ENCODE assay signal across 8 cellular contexts in genomic region chr2:120539937-120540718, GRCh38.
DNase-seq lines count a peak whose midpoint lies in the region; ATAC-seq and TF ChIP-seq lines count a peak whose summit lies in the region.

No MANE protein-coding gene starts in this region.

- peak overlapping the region; percentile 58 for H3K4me3 Mint-ChIP-seq in MCF 10A (ENCODE audit: unreplicated experiment)

- H3K27ac Mint-ChIP-seq in MCF 10A (ENCODE audit: low read depth, unreplicated experiment) = peak overlapping the region; percentile 93

- no peaks in the 10 kb centered on the region for H3K27me3 Mint-ChIP-seq in MCF 10A (ENCODE audit: insufficient read depth, unreplicated experiment)

- POLR2A ChIA-PET in A673 (lab: Charles Lee; ENCODE audit: low non-redundant PET) = no interaction called here
- POLR2A ChIA-PET in MCF 10A (lab: Yijun Ruan, JAX) = interaction anchor here (0.7 to 1.2 kb wide), 5 partner anchors 10 to 527 kb away, joined by 3 to 6 read pairs (median 3); partner anchors contain the start of gene EPB41L5

- no peak for TF ChIP-seq CTCF in A673 (conservative IDR thresholded peaks at IDR 0.05; ENCODE audit: low read depth, low read length)
- no peak for TF ChIP-seq CTCF in MCF 10A (IDR thresholded peaks at IDR 0.05; ENCODE audit: unreplicated experiment)
- no peak for TF ChIP-seq CTCF in liver (IDR thresholded peaks at IDR 0.05; ENCODE audit: low read depth, low read length, missing input control)

- H3K9me3 Mint-ChIP-seq in MCF 10A (ENCODE audit: unreplicated experiment) = no peaks in the 10 kb centered on the region

- no peak overlapping the region for H3K4me3 ChIP-seq in A673 (ENCODE audit: low read depth, low read length, poor library complexity, severe bottlenecking)
- H3K4me3 ChIP-seq in liver (ENCODE audit: low read depth in 1 of 3, low read length in 3 of 3) = no peak overlapping the region

- no peak overlapping the region for H3K9ac ChIP-seq in liver (ENCODE audit: low read depth in 1 of 2, low read length in 2 of 2)

- CTCF ChIA-PET in A673 (lab: Charles Lee) (no interaction called here), MCF 10A (lab: Yijun Ruan, JAX) (interaction anchor here (0.6 to 2.0 kb wide), 5 partner anchors 12 to 226 kb away, joined by 3 to 7 read pairs (median 6); no protein-coding TSS in a partner anchor)

- H3K27me3 ChIP-seq in A673 (replicated peaks; ENCODE audit: insufficient read depth, low read depth, low read length, poor library complexity) (no peaks in the 10 kb centered on the region), liver (ENCODE audit: control insufficient read depth in 4 of 4, insufficient read depth in 4 of 4, low read length in 3 of 4) (no peaks in the 10 kb centered on the region)

- peak; percentile 89 for DNase-seq in A673 (ENCODE audit: low spot score)
- DNase-seq in HuH-7 (ENCODE audit: low spot score) = peak; percentile 81
- DNase-seq in MCF 10A (ENCODE audit: unreplicated experiment) = peak; percentile 93
- DNase-seq in NCI-H146 treated with DMSO at 0.1 percent for 48 hours (lab: John Stamatoyannopoulos, UW; ENCODE audit: unreplicated experiment) = no peak
- DNase-seq in SKM-1 treated with dmso at 0.1 percent for 144 hours (lab: John Stamatoyannopoulos, UW; ENCODE audit: unreplicated experiment) = no peak
- no peak for DNase-seq in NK-92 treated with Interleukin-12 subunit alpha and Interleukin-12 subunit beta, amount 100 ng/mL, for 24 hours (lab: John Stamatoyannopoulos, UW)

- no peak overlapping the region for H3K27ac ChIP-seq in A673 (ENCODE audit: low read depth, low read length, poor library complexity, severe bottlenecking)
- H3K27ac ChIP-seq in liver (ENCODE audit: low read depth in 1 of 2, low read length in 2 of 2) = peak overlapping the region; percentile 0 to 75

- peaks cover 10% of the 10 kb centered on the region for H3K4me1 ChIP-seq in A673 (ENCODE audit: insufficient read depth, low read length, poor library complexity, severe bottlenecking)
- H3K4me1 ChIP-seq in liver (ENCODE audit: control insufficient read depth in 4 of 4, insufficient read depth in 4 of 4, low read length in 3 of 4) = peaks cover 18 to 42% (median 29%) of the 10 kb centered on the region in 4 donors

- peaks cover 4% of the 10 kb centered on the region for H3K36me3 Mint-ChIP-seq in MCF 10A (ENCODE audit: insufficient read depth, unreplicated experiment)

- peak in 1 of 2 donors; percentile 29 for TF ChIP-seq RAD21 in liver (IDR thresholded peaks at IDR 0.05)

- intact Hi-C loops in A673 (cut with micrococcal nuclease; ENCODE audit: unreplicated experiment) (no loop called here), MCF 10A (cut with micrococcal nuclease) (no loop called here)

- ATAC-seq in GM18498 (IDR thresholded peaks at IDR 0.05; ENCODE audit: unreplicated experiment) = no peak

- H3K36me3 ChIP-seq in A673 (ENCODE audit: insufficient read depth, low read length, poor library complexity, severe bottlenecking) (no peaks in the 10 kb centered on the region), liver (ENCODE audit: control insufficient read depth in 4 of 4, insufficient read depth in 3 of 4, low read depth in 1 of 4, low read length in 3 of 4) (no peaks in the 10 kb centered on the region)

- BruUV-seq in A673 (replicated peaks; lab: Mats Ljungman, UMichigan) = no TSS peak
- no TSS peak for BruUV-seq in MCF 10A (replicated peaks; lab: Mats Ljungman, UMichigan)

- H3K4me1 Mint-ChIP-seq in MCF 10A (ENCODE audit: insufficient read depth, unreplicated experiment) = peaks cover 35% of the 10 kb centered on the region

- H3K9me3 ChIP-seq in A673 (ENCODE audit: low read depth, low read length, poor library complexity, severe bottlenecking) (no peaks in the 10 kb centered on the region), liver (ENCODE audit: control insufficient read depth in 4 of 4, low read length in 3 of 4) (no peaks in the 10 kb centered on the region)

- 52% methylated on average over 17 of the region's 17 CpGs for WGBS in liver

TF ChIP-seq in liver, 16 proteins besides CTCF, POLR2A, EP300 and RAD21:
- TF ChIP-seq, protein P1, sequence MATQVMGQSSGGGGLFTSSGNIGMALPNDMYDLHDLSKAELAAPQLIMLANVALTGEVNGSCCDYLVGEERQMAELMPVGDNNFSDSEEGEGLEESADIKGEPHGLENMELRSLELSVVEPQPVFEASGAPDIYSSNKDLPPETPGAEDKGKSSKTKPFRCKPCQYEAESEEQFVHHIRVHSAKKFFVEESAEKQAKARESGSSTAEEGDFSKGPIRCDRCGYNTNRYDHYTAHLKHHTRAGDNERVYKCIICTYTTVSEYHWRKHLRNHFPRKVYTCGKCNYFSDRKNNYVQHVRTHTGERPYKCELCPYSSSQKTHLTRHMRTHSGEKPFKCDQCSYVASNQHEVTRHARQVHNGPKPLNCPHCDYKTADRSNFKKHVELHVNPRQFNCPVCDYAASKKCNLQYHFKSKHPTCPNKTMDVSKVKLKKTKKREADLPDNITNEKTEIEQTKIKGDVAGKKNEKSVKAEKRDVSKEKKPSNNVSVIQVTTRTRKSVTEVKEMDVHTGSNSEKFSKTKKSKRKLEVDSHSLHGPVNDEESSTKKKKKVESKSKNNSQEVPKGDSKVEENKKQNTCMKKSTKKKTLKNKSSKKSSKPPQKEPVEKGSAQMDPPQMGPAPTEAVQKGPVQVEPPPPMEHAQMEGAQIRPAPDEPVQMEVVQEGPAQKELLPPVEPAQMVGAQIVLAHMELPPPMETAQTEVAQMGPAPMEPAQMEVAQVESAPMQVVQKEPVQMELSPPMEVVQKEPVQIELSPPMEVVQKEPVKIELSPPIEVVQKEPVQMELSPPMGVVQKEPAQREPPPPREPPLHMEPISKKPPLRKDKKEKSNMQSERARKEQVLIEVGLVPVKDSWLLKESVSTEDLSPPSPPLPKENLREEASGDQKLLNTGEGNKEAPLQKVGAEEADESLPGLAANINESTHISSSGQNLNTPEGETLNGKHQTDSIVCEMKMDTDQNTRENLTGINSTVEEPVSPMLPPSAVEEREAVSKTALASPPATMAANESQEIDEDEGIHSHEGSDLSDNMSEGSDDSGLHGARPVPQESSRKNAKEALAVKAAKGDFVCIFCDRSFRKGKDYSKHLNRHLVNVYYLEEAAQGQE (IDR thresholded peaks at IDR 0.05) = peak; percentile 65
- TF ChIP-seq HNF4G (IDR thresholded peaks at IDR 0.05) = no peak
- peak; percentile 35 for TF ChIP-seq FOXA2 (IDR thresholded peaks at IDR 0.05)
- TF ChIP-seq EGR1 (IDR thresholded peaks at IDR 0.05; ENCODE audit: low read depth in 2 of 2) = no peak
- peak; percentile 69 to 79 for TF ChIP-seq JUND (IDR thresholded peaks at IDR 0.05)
- peak; percentile 73 for TF ChIP-seq SP1 (IDR thresholded peaks at IDR 0.05)
- peak in 1 of 2 donors; percentile 80 for TF ChIP-seq RXRA (IDR thresholded peaks at IDR 0.05)
- peak; percentile 45 for TF ChIP-seq YY1 (IDR thresholded peaks at IDR 0.05)
- no peak for TF ChIP-seq FOXA1 (IDR thresholded peaks at IDR 0.05)
- no peak for TF ChIP-seq TAF1 (conservative IDR thresholded peaks at IDR 0.05)
- TF ChIP-seq ATF3 (IDR thresholded peaks at IDR 0.05) = no peak
- no peak for TF ChIP-seq ZBTB33 (IDR thresholded peaks at IDR 0.05)
- TF ChIP-seq, protein P2, sequence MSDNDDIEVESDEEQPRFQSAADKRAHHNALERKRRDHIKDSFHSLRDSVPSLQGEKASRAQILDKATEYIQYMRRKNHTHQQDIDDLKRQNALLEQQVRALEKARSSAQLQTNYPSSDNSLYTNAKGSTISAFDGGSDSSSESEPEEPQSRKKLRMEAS (IDR thresholded peaks at IDR 0.05) = peak; percentile 94
- TF ChIP-seq NR2F2 (IDR thresholded peaks at IDR 0.05) = no peak
- TF ChIP-seq HNF4A (conservative IDR thresholded peaks at IDR 0.05) = peak; percentile 66 to 80
- no peak for TF ChIP-seq GABPA (IDR thresholded peaks at IDR 0.05 in 1 of 2, conservative IDR thresholded peaks at IDR 0.05 in 1 of 2)

Comparison
In these comparisons a context has a peak if more than half of its experiments do, and no peak if none do; other contexts are left out.
1. DNase-seq: peak in A673 (single experiment), HuH-7 (single experiment) and MCF 10A (single experiment); none in NCI-H146 treated with DMSO at 0.1 percent for 48 hours (single experiment), SKM-1 treated with dmso at 0.1 percent for 144 hours (single experiment) and NK-92 treated with Interleukin-12 subunit alpha and Interleukin-12 subunit beta, amount 100 ng/mL, for 24 hours (single experiment).